In genomic region chrX:78140206-78140605, GRCh38 we compare ENCODE assay signal across 8 cellular contexts. TPM values are rescaled to one million over a fixed set of nuclear protein-coding genes. Genes with fewer than 3 reads are reported as not detected.
DNase-seq lines count a peak whose midpoint lies in the region; ATAC-seq and TF ChIP-seq lines count a peak whose summit lies in the region.

No MANE protein-coding gene starts in this region.

- H2AFZ ChIP-seq in H9 (ENCODE audit: low read length): no peak overlapping the region

- H3K79me1 ChIP-seq in H9 (ENCODE audit: insufficient read depth, low read depth, low read length, poor library complexity, severe bottlenecking): no peaks in the 10 kb centered on the region

- no peak overlapping the region for H2BK15ac ChIP-seq in H9 (ENCODE audit: low read depth, low read length)

- no peak overlapping the region for H3K23ac ChIP-seq in H9 (ENCODE audit: insufficient read length, low read depth, low read length)

- no peak overlapping the region for H2AK5ac ChIP-seq in H9 (ENCODE audit: insufficient read length, low read length)

- POLR2A ChIA-PET in naive thymus-derived CD8-positive, alpha-beta T cell (lab: Charles Lee): interaction anchor here (1.7 kb wide), 1 partner anchor 36 kb away, joined by 7 read pairs; the partner anchor contains the start of gene PGK1

- peaks cover 52 to 60% of the 10 kb centered on the region in 2 experiments for H3K9me3 Mint-ChIP-seq in H9
- H3K9me3 Mint-ChIP-seq in activated T-helper 1 cell treated with anti-CD3 and anti-CD28 coated beads, Interleukin-12 subunit alpha, Interleukin-12 subunit beta, Interleukin-2, Interleukin-4 antibody, amounts not matched to agents 30 ng/mL and 10 ng/mL and 1 ng/mL, durations not matched to agents 14 hours and 24 hours and 36 hours: no peaks in the 10 kb centered on the region
- H3K9me3 Mint-ChIP-seq in naive thymus-derived CD8-positive, alpha-beta T cell: peaks cover 0 to 5% (median 0%) of the 10 kb centered on the region in 9 donors

- H3K23me2 ChIP-seq in H9 (ENCODE audit: insufficient read length, low read depth, low read length, poor library complexity, severe bottlenecking): peaks cover 2% of the 10 kb centered on the region

- no peak overlapping the region for H4K5ac ChIP-seq in H9 (ENCODE audit: insufficient read length, low read depth, low read length)

- peaks cover 0 to 7% (median 4%) of the 10 kb centered on the region in 10 experiments; a peak in 6 of 20 replicates for H3K4me1 ChIP-seq in BLaER1 treated with 17β-estradiol and CSF1 and Interleukin-3, amounts not matched to agents 10 nM and 100 nM
- no peaks in the 10 kb centered on the region for H3K4me1 ChIP-seq in H9 (ENCODE audit: insufficient read depth, low read length)

- H3K27ac ChIP-seq in BLaER1 treated with 17β-estradiol and CSF1 and Interleukin-3, amounts not matched to agents 10 nM and 100 nM: peak overlapping the region in 1 of 11 experiments; percentile 80; a peak in 2 of 22 replicates
- H3K27ac ChIP-seq in H9 (ENCODE audit: insufficient read length, low read depth, low read length) (no peak overlapping the region), dorsolateral prefrontal cortex (peak overlapping the region in 13 of 59 donors; percentile 60 to 94 (median 88))

- H3K9me3 ChIP-seq in BLaER1 treated with 17β-estradiol and CSF1 and Interleukin-3, amounts not matched to agents 10 nM and 100 nM (replicated peaks in 1 of 11): peaks cover 0 to 21% (median 10%) of the 10 kb centered on the region in 11 experiments; a peak in 11 of 22 replicates
- H3K9me3 ChIP-seq in H9 (ENCODE audit: control insufficient read depth, low read depth, low read length): peaks cover 23% of the 10 kb centered on the region

- H2BK5ac ChIP-seq in H9 (ENCODE audit: insufficient read length, low read length): no peak overlapping the region

- no peak overlapping the region for H4K8ac ChIP-seq in H9 (replicated peaks; ENCODE audit: insufficient read length, low read depth, low read length)

- no peak overlapping the region for H4K91ac ChIP-seq in H9 (ENCODE audit: insufficient read length, low read depth, low read length)

- H3K79me2 ChIP-seq in H9 (ENCODE audit: insufficient read depth, low read length): no peaks in the 10 kb centered on the region

- H3T11ph ChIP-seq in H9 (ENCODE audit: low read length): no peak overlapping the region

- DNase-seq in H9 (no peak), Kasumi-1 (lab: John Stamatoyannopoulos, UW) (no peak), dorsolateral prefrontal cortex (no peak), AG20443 (ENCODE audit: low spot score) (no peak), SHP77 (lab: John Stamatoyannopoulos, UW) (no peak)
- no peak for DNase-seq in activated T-helper 1 cell treated with anti-CD3 and anti-CD28 coated beads, Interleukin-12 subunit alpha, Interleukin-12 subunit beta, Interleukin-2, Interleukin-4 antibody, amounts not matched to agents 30 ng/mL and 10 ng/mL and 1 ng/mL, durations not matched to agents 14 hours and 24 hours and 36 hours (ENCODE audit: low spot score)
- no peak for DNase-seq in naive thymus-derived CD8-positive, alpha-beta T cell

- H3K4me2 ChIP-seq in BLaER1 treated with 17β-estradiol and CSF1 and Interleukin-3, amounts not matched to agents 10 nM and 100 nM: peak overlapping the region in 10 of 11 experiments; percentile 53 to 75 (median 62); a peak in 17 of 22 replicates
- no peak overlapping the region for H3K4me2 ChIP-seq in H9 (ENCODE audit: insufficient read depth, insufficient read length, low read length)

- no peak overlapping the region for H3K14ac ChIP-seq in H9 (ENCODE audit: insufficient read depth, low read length)

- no CpG with 5 or more reads among the region's 9 CpGs for WGBS in H9 (ENCODE audit: extremely low coverage, insufficient read length, low lambda C conversion rate)

- H3K56ac ChIP-seq in H9 (ENCODE audit: insufficient read length, low read depth, low read length): no peak overlapping the region

- no peak for ATAC-seq in naive thymus-derived CD8-positive, alpha-beta T cell

- H4K20me1 ChIP-seq in BLaER1 treated with 17β-estradiol and CSF1 and Interleukin-3, amounts not matched to agents 10 nM and 100 nM: peaks cover 0 to 4% (median 0%) of the 10 kb centered on the region in 11 experiments; a peak in 1 of 22 replicates
- no peaks in the 10 kb centered on the region for H4K20me1 ChIP-seq in H9 (ENCODE audit: control insufficient read depth, insufficient read depth, insufficient read length)

- peaks cover 0 to 3% of the 10 kb centered on the region in 2 experiments; a peak in 1 of 4 replicates for H3K4me1 Mint-ChIP-seq in H9
- H3K4me1 Mint-ChIP-seq in activated T-helper 1 cell treated with anti-CD3 and anti-CD28 coated beads, Interleukin-12 subunit alpha, Interleukin-12 subunit beta, Interleukin-2, Interleukin-4 antibody, amounts not matched to agents 30 ng/mL and 10 ng/mL and 1 ng/mL, durations not matched to agents 14 hours and 24 hours and 36 hours (ENCODE audit: low read depth): no peaks in the 10 kb centered on the region
- peaks cover 3 to 12% (median 8%) of the 10 kb centered on the region in 4 donors for H3K4me1 Mint-ChIP-seq in naive thymus-derived CD8-positive, alpha-beta T cell

- peak overlapping the region in 2 of 11 experiments; percentile 83 to 85; a peak in 2 of 22 replicates for H3K9ac ChIP-seq in BLaER1 treated with 17β-estradiol and CSF1 and Interleukin-3, amounts not matched to agents 10 nM and 100 nM
- no peak overlapping the region for H3K9ac ChIP-seq in H9 (ENCODE audit: extremely low read depth, insufficient read length, low read length)

- no peak overlapping the region for H2BK20ac ChIP-seq in H9 (ENCODE audit: low read depth, low read length, poor library complexity, severe bottlenecking)

- no peak overlapping the region for H3K4ac ChIP-seq in H9 (ENCODE audit: low read depth, low read length)

- H3K36me3 ChIP-seq in BLaER1 treated with 17β-estradiol and CSF1 and Interleukin-3, amounts not matched to agents 10 nM and 100 nM: no peaks in the 10 kb centered on the region

- H3K27me3 ChIP-seq in BLaER1 treated with 17β-estradiol and CSF1 and Interleukin-3, amounts not matched to agents 10 nM and 100 nM: peaks cover 3 to 77% (median 53%) of the 10 kb centered on the region in 11 experiments
- H3K27me3 ChIP-seq in H9 (ENCODE audit: insufficient read depth, low read length) (no peaks in the 10 kb centered on the region), dorsolateral prefrontal cortex (peaks cover 0 to 11% (median 0%) of the 10 kb centered on the region in 45 donors)

- peak overlapping the region; percentile 61 to 88; a peak in 4 of 5 replicates for H3K4me3 Mint-ChIP-seq in H9
- peak overlapping the region; percentile 67 for H3K4me3 Mint-ChIP-seq in activated T-helper 1 cell treated with anti-CD3 and anti-CD28 coated beads, Interleukin-12 subunit alpha, Interleukin-12 subunit beta, Interleukin-2, Interleukin-4 antibody, amounts not matched to agents 30 ng/mL and 10 ng/mL and 1 ng/mL, durations not matched to agents 14 hours and 24 hours and 36 hours
- peak overlapping the region; percentile 62 to 96 (median 90) for H3K4me3 Mint-ChIP-seq in naive thymus-derived CD8-positive, alpha-beta T cell

- no peak overlapping the region for H2BK12ac ChIP-seq in H9 (ENCODE audit: insufficient read length, low read depth, low read length)

- H2BK120ac ChIP-seq in H9 (ENCODE audit: low read depth, low read length, poor library complexity, severe bottlenecking): no peak overlapping the region

- intact Hi-C loops in activated T-helper 1 cell treated with anti-CD3 and anti-CD28 coated beads, Interleukin-12 subunit alpha, Interleukin-12 subunit beta, Interleukin-2, Interleukin-4 antibody, amounts not matched to agents 30 ng/mL and 10 ng/mL and 1 ng/mL, durations not matched to agents 14 hours and 24 hours and 36 hours (cut with micrococcal nuclease): no loop called here
- intact Hi-C loops in dorsolateral prefrontal cortex (cut with DNase I): loop anchor here in 1 of 2 donors (5.0 kb wide), 1 partner anchor 38 kb away; the partner anchor contains the start of gene PGK1

- no peak for TF ChIP-seq CTCF in H9 (conservative IDR thresholded peaks at IDR 0.05)
- no peak for TF ChIP-seq CTCF in dorsolateral prefrontal cortex (IDR thresholded peaks at IDR 0.05 in 54 of 56, conservative IDR thresholded peaks at IDR 0.05 in 2 of 56; ENCODE audit: low read depth in 1 of 56, partially characterized antibody in 56 of 56)

- no peak overlapping the region for H3K18ac ChIP-seq in H9 (ENCODE audit: insufficient read length, low read depth, low read length)

- H3K27ac Mint-ChIP-seq in H9: no peak overlapping the region; a peak in 1 of 7 replicates
- H3K27ac Mint-ChIP-seq in activated T-helper 1 cell treated with anti-CD3 and anti-CD28 coated beads, Interleukin-12 subunit alpha, Interleukin-12 subunit beta, Interleukin-2, Interleukin-4 antibody, amounts not matched to agents 30 ng/mL and 10 ng/mL and 1 ng/mL, durations not matched to agents 14 hours and 24 hours and 36 hours: peak overlapping the region; percentile 86
- peak overlapping the region; percentile 28 to 95 (median 80) for H3K27ac Mint-ChIP-seq in naive thymus-derived CD8-positive, alpha-beta T cell

- H3K27me3 Mint-ChIP-seq in H9 (ENCODE audit: low read depth): peaks cover 2% of the 10 kb centered on the region; the same call in 1 of the 2 replicates
- H3K27me3 Mint-ChIP-seq in activated T-helper 1 cell treated with anti-CD3 and anti-CD28 coated beads, Interleukin-12 subunit alpha, Interleukin-12 subunit beta, Interleukin-2, Interleukin-4 antibody, amounts not matched to agents 30 ng/mL and 10 ng/mL and 1 ng/mL, durations not matched to agents 14 hours and 24 hours and 36 hours (ENCODE audit: insufficient read depth): no peaks in the 10 kb centered on the region
- no peaks in the 10 kb centered on the region for H3K27me3 Mint-ChIP-seq in naive thymus-derived CD8-positive, alpha-beta T cell

- peaks cover 8 to 17% (median 9%) of the 10 kb centered on the region in 3 experiments for H3K36me3 Mint-ChIP-seq in H9 (ENCODE audit: insufficient read depth in 1 of 3, low read depth in 3 of 3)
- peaks cover 2% of the 10 kb centered on the region for H3K36me3 Mint-ChIP-seq in activated T-helper 1 cell treated with anti-CD3 and anti-CD28 coated beads, Interleukin-12 subunit alpha, Interleukin-12 subunit beta, Interleukin-2, Interleukin-4 antibody, amounts not matched to agents 30 ng/mL and 10 ng/mL and 1 ng/mL, durations not matched to agents 14 hours and 24 hours and 36 hours (ENCODE audit: low read depth)
- H3K36me3 Mint-ChIP-seq in naive thymus-derived CD8-positive, alpha-beta T cell: no peaks in the 10 kb centered on the region

- peak overlapping the region in 8 of 10 experiments; percentile 63 to 82 (median 72); a peak in 10 of 20 replicates for H3K4me3 ChIP-seq in BLaER1 treated with 17β-estradiol and CSF1 and Interleukin-3, amounts not matched to agents 10 nM and 100 nM
- H3K4me3 ChIP-seq in dorsolateral prefrontal cortex: peak overlapping the region in 25 of 59 donors; percentile 35 to 86 (median 76)

RNA-seq across cellular contexts. Expression of gene TAF9B, which starts 0.8 kb away (rescaled TPM):
- 33.1 and 34.9 TPM in 2 replicates for total RNA-seq in H9 (2021)
- 14.9 and 15.0 TPM in 2 replicates for total RNA-seq in activated T-helper 1 cell treated with anti-CD3 and anti-CD28 coated beads, Interleukin-12 subunit alpha, Interleukin-12 subunit beta, Interleukin-2, Interleukin-4 antibody, amounts not matched to agents 30 ng/mL and 10 ng/mL and 1 ng/mL, durations not matched to agents 14 hours and 24 hours and 36 hours
- total RNA-seq in naive thymus-derived CD8-positive, alpha-beta T cell: 10 to 100 TPM; 14.7 to 16.5 TPM
- polyA plus RNA-seq in naive thymus-derived CD8-positive, alpha-beta T cell: 10 to 100 TPM; 17.0 to 21.4 (median 19.1) TPM
- 10 to 100 TPM; 11.2 to 41.9 (median 26.8) TPM for total RNA-seq in dorsolateral prefrontal cortex

RNA-seq across cellular contexts. Expression of gene PGK1, which starts 36.2 kb away (rescaled TPM):
- total RNA-seq in H9 (2021) (564 and 581 TPM in 2 replicates), dorsolateral prefrontal cortex (100 to 1,000 TPM; 194 to 664 (median 404) TPM)
- total RNA-seq in activated T-helper 1 cell treated with anti-CD3 and anti-CD28 coated beads, Interleukin-12 subunit alpha, Interleukin-12 subunit beta, Interleukin-2, Interleukin-4 antibody, amounts not matched to agents 30 ng/mL and 10 ng/mL and 1 ng/mL, durations not matched to agents 14 hours and 24 hours and 36 hours: 799 and 814 TPM in 2 replicates
- 100 to 1,000 TPM; 205 to 213 TPM for total RNA-seq in naive thymus-derived CD8-positive, alpha-beta T cell
- polyA plus RNA-seq in naive thymus-derived CD8-positive, alpha-beta T cell: 100 to 1,000 TPM; 501 to 515 (median 513) TPM

Comparison
In these comparisons a context has a peak if more than half of its experiments do, and no peak if none do; other contexts are left out.
1. H3K27ac Mint-ChIP-seq: peak in activated T-helper 1 cell treated with anti-CD3 and anti-CD28 coated beads, Interleukin-12 subunit alpha, Interleukin-12 subunit beta, Interleukin-2, Interleukin-4 antibody, amounts not matched to agents 30 ng/mL and 10 ng/mL and 1 ng/mL, durations not matched to agents 14 hours and 24 hours and 36 hours (single experiment) and naive thymus-derived CD8-positive, alpha-beta T cell (10 of 10); none in H9 (0 of 3).
2. Peak in every context shown above with its lines, with median percentiles within 50 percentile points of each other: H3K4me3 Mint-ChIP-seq.